Comparison of ENCODE assay signal across 1 cellular context in the genomic region with DNA sequence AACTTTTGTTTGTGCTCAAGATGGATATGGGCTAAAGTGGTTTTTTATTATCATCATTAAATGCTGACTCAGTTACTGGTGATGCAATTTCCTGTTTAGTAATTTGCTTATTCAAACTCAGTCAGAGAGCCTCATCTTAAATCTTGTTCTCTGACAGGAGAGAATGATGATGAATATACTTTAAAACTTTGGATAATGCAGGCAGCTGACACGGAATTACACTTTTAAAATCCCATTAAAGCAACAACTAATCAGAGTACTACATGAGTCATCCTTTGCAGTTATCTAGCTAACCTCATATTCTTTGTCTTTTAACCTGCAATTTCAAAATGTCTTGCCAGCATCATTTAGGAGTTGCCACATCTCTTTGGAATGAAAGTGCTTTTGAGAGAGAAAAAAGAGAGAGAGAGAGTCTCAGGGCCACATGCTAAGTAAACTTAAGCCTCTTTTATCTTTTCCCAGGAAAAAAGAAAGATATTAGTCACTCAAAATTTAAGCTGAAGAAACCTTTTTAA.
TF ChIP-seq lines count a peak whose summit lies in the region.

No MANE protein-coding gene starts in this region.

TF ChIP-seq in HCT116, 20 proteins besides CTCF, POLR2A, EP300 and RAD21:
- TF ChIP-seq, protein P1, sequence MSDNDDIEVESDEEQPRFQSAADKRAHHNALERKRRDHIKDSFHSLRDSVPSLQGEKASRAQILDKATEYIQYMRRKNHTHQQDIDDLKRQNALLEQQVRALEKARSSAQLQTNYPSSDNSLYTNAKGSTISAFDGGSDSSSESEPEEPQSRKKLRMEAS (IDR thresholded peaks at IDR 0.05), result no peak
- TF ChIP-seq FOSL1 (IDR thresholded peaks at IDR 0.05; ENCODE audit: low read depth) (peak; percentile 68; the same call in 1 of the 2 replicates), ZNF274 (IDR thresholded peaks at IDR 0.05; ENCODE audit: low read depth, low read length) (no peak), ZFX (IDR thresholded peaks at IDR 0.05) (no peak), SRF (IDR thresholded peaks at IDR 0.05; ENCODE audit: low read depth) (peak; percentile 46), SIN3A (IDR thresholded peaks at IDR 0.05; ENCODE audit: low read depth) (no peak), ELF1 (IDR thresholded peaks at IDR 0.05; ENCODE audit: borderline replicate concordance, low read depth) (no peak; the same call in 1 of the 2 replicates), EZH2 (IDR thresholded peaks at IDR 0.05) (no peak), YY1 (IDR thresholded peaks at IDR 0.05; ENCODE audit: extremely low read depth, insufficient replicate concordance, low read depth, low read length) (no peak), TCF7L2 (IDR thresholded peaks at IDR 0.05; ENCODE audit: borderline replicate concordance, extremely low read depth, insufficient read depth, insufficient read length) (peak; percentile 85), SP1 (IDR thresholded peaks at IDR 0.05; ENCODE audit: low read depth) (peak; percentile 62), EGR1 (IDR thresholded peaks at IDR 0.05; ENCODE audit: low read depth) (no peak), POLR2AphosphoS5 (IDR thresholded peaks at IDR 0.05; ENCODE audit: low read depth, low read length) (no peak), EZH2phosphoT487 (IDR thresholded peaks at IDR 0.05; ENCODE audit: borderline replicate concordance) (no peak), JUND (IDR thresholded peaks at IDR 0.05) (peak; percentile 68), CEBPB (IDR thresholded peaks at IDR 0.05; ENCODE audit: low read depth) (peak; percentile 89), CBX3 (IDR thresholded peaks at IDR 0.05; ENCODE audit: low read depth) (peak; percentile 49; the same call in 1 of the 2 replicates)
- TF ChIP-seq, protein P2, sequence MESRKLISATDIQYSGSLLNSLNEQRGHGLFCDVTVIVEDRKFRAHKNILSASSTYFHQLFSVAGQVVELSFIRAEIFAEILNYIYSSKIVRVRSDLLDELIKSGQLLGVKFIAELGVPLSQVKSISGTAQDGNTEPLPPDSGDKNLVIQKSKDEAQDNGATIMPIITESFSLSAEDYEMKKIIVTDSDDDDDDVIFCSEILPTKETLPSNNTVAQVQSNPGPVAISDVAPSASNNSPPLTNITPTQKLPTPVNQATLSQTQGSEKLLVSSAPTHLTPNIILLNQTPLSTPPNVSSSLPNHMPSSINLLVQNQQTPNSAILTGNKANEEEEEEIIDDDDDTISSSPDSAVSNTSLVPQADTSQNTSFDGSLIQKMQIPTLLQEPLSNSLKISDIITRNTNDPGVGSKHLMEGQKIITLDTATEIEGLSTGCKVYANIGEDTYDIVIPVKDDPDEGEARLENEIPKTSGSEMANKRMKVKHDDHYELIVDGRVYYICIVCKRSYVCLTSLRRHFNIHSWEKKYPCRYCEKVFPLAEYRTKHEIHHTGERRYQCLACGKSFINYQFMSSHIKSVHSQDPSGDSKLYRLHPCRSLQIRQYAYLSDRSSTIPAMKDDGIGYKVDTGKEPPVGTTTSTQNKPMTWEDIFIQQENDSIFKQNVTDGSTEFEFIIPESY (IDR thresholded peaks at IDR 0.05; ENCODE audit: extremely low read depth, insufficient replicate concordance, low read length), result no peak
- TF ChIP-seq, protein P3, sequence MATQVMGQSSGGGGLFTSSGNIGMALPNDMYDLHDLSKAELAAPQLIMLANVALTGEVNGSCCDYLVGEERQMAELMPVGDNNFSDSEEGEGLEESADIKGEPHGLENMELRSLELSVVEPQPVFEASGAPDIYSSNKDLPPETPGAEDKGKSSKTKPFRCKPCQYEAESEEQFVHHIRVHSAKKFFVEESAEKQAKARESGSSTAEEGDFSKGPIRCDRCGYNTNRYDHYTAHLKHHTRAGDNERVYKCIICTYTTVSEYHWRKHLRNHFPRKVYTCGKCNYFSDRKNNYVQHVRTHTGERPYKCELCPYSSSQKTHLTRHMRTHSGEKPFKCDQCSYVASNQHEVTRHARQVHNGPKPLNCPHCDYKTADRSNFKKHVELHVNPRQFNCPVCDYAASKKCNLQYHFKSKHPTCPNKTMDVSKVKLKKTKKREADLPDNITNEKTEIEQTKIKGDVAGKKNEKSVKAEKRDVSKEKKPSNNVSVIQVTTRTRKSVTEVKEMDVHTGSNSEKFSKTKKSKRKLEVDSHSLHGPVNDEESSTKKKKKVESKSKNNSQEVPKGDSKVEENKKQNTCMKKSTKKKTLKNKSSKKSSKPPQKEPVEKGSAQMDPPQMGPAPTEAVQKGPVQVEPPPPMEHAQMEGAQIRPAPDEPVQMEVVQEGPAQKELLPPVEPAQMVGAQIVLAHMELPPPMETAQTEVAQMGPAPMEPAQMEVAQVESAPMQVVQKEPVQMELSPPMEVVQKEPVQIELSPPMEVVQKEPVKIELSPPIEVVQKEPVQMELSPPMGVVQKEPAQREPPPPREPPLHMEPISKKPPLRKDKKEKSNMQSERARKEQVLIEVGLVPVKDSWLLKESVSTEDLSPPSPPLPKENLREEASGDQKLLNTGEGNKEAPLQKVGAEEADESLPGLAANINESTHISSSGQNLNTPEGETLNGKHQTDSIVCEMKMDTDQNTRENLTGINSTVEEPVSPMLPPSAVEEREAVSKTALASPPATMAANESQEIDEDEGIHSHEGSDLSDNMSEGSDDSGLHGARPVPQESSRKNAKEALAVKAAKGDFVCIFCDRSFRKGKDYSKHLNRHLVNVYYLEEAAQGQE (IDR thresholded peaks at IDR 0.05; ENCODE audit: low read depth), result no peak
- TF ChIP-seq, protein P4, sequence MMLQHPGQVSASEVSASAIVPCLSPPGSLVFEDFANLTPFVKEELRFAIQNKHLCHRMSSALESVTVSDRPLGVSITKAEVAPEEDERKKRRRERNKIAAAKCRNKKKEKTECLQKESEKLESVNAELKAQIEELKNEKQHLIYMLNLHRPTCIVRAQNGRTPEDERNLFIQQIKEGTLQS (IDR thresholded peaks at IDR 0.05), result peak; percentile 69
